In the genomic region with DNA sequence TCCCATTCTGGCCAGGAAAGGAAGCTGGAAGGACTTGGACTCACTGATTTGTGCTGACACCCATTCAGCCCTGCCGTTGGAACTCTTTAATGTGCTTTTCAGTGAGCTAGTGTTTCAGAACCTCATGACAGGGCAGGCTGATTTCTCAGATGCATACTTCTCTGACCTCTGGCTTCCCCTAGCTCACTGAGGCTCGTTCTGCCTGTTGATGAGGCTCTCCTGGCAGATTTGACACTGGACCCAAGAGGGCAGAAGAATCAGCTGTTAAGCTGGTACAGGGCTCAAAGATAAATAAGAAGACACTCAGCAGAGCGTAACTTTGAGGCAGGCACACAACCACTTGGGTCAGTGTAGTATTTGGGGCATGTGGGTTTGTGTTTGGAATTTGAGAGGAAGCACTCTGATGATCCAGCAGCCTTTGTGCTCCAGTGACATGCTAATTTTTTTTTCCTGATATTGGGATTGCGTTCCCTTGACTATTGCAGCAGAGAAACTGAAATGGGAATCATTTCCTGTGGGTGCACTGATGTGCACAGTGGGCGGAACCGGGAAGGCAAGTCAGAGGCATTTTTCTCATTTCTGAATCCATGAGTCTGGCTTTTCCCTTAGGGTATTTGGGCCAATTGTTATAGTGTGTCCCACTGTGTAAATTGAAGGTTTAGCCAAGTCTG, we compare ENCODE assay signal across 9 cellular contexts.
DNase-seq lines count a peak whose midpoint lies in the region; ATAC-seq, FAIRE-seq and TF ChIP-seq lines count a peak whose summit lies in the region.
"Had no signal": no experiment of that assay in that cellular context is flagged by ENCODE, and none has a peak within 500 bp of the region (broad histone marks: within the 10 kb centered on the region; RNA-seq: fewer than 3 reads in every experiment).

No MANE protein-coding gene starts in this region.

- no peak for TF ChIP-seq POLR2A in HepG2 (IDR thresholded peaks at IDR 0.05; ENCODE audit: insufficient read depth in 1 of 2, low read depth in 2 of 2, low read length in 2 of 2)

- no peak overlapping the region for H3K4me3 ChIP-seq in liver (ENCODE audit: low read depth in 1 of 3, low read length in 3 of 3)
- no peak overlapping the region for H3K4me3 ChIP-seq in HepG2 (replicated peaks in 1 of 3; ENCODE audit: insufficient read depth in 1 of 3, low read depth in 2 of 3, low read length in 3 of 3)

- H3K27ac ChIP-seq in liver (ENCODE audit: low read depth in 1 of 2, low read length in 2 of 2) (peak overlapping the region in 1 of 2 donors; percentile 6), HepG2 (ENCODE audit: extremely low read length, insufficient read depth, low read length) (no peak overlapping the region)

- H3K4me2 ChIP-seq in HepG2 (ENCODE audit: low read depth, low read length), result no peak overlapping the region

- no peaks in the 10 kb centered on the region for H3K27me3 ChIP-seq in liver (ENCODE audit: control insufficient read depth in 4 of 4, insufficient read depth in 4 of 4, low read length in 3 of 4)
- H3K27me3 ChIP-seq in HepG2 (ENCODE audit: control insufficient read depth in 1 of 2, insufficient read depth in 2 of 2, low read length in 2 of 2), result no peaks in the 10 kb centered on the region

- BruUV-seq in HepG2 (replicated peaks; lab: Mats Ljungman, UMichigan), result no TSS peak

- TF ChIP-seq CTCF in liver (IDR thresholded peaks at IDR 0.05; ENCODE audit: low read depth, low read length, missing input control) (no peak), HepG2 (CRISPR knock-in tag; IDR thresholded peaks at IDR 0.05) (no peak)

- TF ChIP-seq EP300 in HepG2 (IDR thresholded peaks at IDR 0.05; ENCODE audit: low read depth in 2 of 2, low read length in 2 of 2) (no peak), HepG2 (CRISPR knock-in tag; IDR thresholded peaks at IDR 0.05; ENCODE audit: borderline replicate concordance) (no peak)

- intact Hi-C loops in HepG2 (cut with micrococcal nuclease; ENCODE audit: unreplicated experiment), result no loop called here

- no peaks in the 10 kb centered on the region for H3K79me2 ChIP-seq in HepG2 (ENCODE audit: insufficient read depth, low read length)

- CTCF ChIA-PET in HepG2 (lab: Yijun Ruan, JAX; ENCODE audit: low intra/inter-chr PET ratio, low total read pairs), result no interaction called here

- no peak for DNase-seq in HepG2 (ENCODE audit: low spot score)
- peak; percentile 33 for DNase-seq in cerebellar cortex (ENCODE audit: low spot score)
- DNase-seq in medulla oblongata (ENCODE audit: extremely low spot score), result peak; percentile 73
- DNase-seq in NCI-H2107 treated with DMSO at 0.1 percent for 48 hours (lab: John Stamatoyannopoulos, UW; ENCODE audit: unreplicated experiment), result no peak
- DNase-seq in activated naive CD4-positive, alpha-beta T cell (lab: John Stamatoyannopoulos, UW), result no peak
- no peak for DNase-seq in T-helper 9 cell

- H3K4me1 ChIP-seq in liver (ENCODE audit: control insufficient read depth in 4 of 4, insufficient read depth in 4 of 4, low read length in 3 of 4) (no peaks in the 10 kb centered on the region), HepG2 (ENCODE audit: insufficient read depth, low read length) (no peaks in the 10 kb centered on the region)

- H3K36me3 ChIP-seq in liver (ENCODE audit: control insufficient read depth in 4 of 4, insufficient read depth in 3 of 4, low read depth in 1 of 4, low read length in 3 of 4), result no peaks in the 10 kb centered on the region
- H3K36me3 ChIP-seq in HepG2 (replicated peaks in 1 of 2; ENCODE audit: control insufficient read depth in 1 of 2, insufficient read depth in 2 of 2, low read length in 2 of 2), result no peaks in the 10 kb centered on the region

- H3K9me3 ChIP-seq in liver (ENCODE audit: control insufficient read depth in 4 of 4, low read length in 3 of 4) (no peaks in the 10 kb centered on the region), HepG2 (ENCODE audit: low read length) (no peaks in the 10 kb centered on the region)

- in situ Hi-C loops in HepG2 (cut with HindIII; ENCODE audit: extremely low pct_ligation_motif_present, low pct_unique_long_range_greater_than_20kb), result no loop called here

- POLR2A ChIA-PET in HepG2 (lab: Yijun Ruan, JAX), result no interaction called here

- ATAC-seq in HepG2, result no peak
- ATAC-seq in HG03097 (IDR thresholded peaks at IDR 0.05; ENCODE audit: low FRiP score, unreplicated experiment), result no peak

- H2AFZ ChIP-seq in HepG2 (ENCODE audit: low read length), result no peak overlapping the region

- 69% methylated on average over 6 of the region's 6 CpGs for WGBS in liver
- WGBS in HepG2 (ENCODE audit: low lambda C conversion rate), result 14% methylated on average over 6 of the region's 6 CpGs

- FAIRE-seq in HepG2 (lab: Jason Lieb, UNC), result no peak
- FAIRE-seq: D721Med had no signal

- no peak for TF ChIP-seq RAD21 in liver (IDR thresholded peaks at IDR 0.05)
- no peak for TF ChIP-seq RAD21 in HepG2 (CRISPR knock-in tag; IDR thresholded peaks at IDR 0.05)

- H3K9ac ChIP-seq in liver (ENCODE audit: low read depth in 1 of 2, low read length in 2 of 2) (no peak overlapping the region), HepG2 (ENCODE audit: insufficient read depth, low read depth, low read length) (no peak overlapping the region)

- no peaks in the 10 kb centered on the region for H4K20me1 ChIP-seq in HepG2 (ENCODE audit: insufficient read depth, low read length)

TF ChIP-seq in liver, 16 proteins besides CTCF, POLR2A, EP300 and RAD21:
- TF ChIP-seq, protein P1, sequence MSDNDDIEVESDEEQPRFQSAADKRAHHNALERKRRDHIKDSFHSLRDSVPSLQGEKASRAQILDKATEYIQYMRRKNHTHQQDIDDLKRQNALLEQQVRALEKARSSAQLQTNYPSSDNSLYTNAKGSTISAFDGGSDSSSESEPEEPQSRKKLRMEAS (IDR thresholded peaks at IDR 0.05), result no peak
- TF ChIP-seq, protein P2, sequence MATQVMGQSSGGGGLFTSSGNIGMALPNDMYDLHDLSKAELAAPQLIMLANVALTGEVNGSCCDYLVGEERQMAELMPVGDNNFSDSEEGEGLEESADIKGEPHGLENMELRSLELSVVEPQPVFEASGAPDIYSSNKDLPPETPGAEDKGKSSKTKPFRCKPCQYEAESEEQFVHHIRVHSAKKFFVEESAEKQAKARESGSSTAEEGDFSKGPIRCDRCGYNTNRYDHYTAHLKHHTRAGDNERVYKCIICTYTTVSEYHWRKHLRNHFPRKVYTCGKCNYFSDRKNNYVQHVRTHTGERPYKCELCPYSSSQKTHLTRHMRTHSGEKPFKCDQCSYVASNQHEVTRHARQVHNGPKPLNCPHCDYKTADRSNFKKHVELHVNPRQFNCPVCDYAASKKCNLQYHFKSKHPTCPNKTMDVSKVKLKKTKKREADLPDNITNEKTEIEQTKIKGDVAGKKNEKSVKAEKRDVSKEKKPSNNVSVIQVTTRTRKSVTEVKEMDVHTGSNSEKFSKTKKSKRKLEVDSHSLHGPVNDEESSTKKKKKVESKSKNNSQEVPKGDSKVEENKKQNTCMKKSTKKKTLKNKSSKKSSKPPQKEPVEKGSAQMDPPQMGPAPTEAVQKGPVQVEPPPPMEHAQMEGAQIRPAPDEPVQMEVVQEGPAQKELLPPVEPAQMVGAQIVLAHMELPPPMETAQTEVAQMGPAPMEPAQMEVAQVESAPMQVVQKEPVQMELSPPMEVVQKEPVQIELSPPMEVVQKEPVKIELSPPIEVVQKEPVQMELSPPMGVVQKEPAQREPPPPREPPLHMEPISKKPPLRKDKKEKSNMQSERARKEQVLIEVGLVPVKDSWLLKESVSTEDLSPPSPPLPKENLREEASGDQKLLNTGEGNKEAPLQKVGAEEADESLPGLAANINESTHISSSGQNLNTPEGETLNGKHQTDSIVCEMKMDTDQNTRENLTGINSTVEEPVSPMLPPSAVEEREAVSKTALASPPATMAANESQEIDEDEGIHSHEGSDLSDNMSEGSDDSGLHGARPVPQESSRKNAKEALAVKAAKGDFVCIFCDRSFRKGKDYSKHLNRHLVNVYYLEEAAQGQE (IDR thresholded peaks at IDR 0.05), result peak; percentile 44
- TF ChIP-seq SP1 (IDR thresholded peaks at IDR 0.05) (no peak), TAF1 (conservative IDR thresholded peaks at IDR 0.05) (no peak), HNF4A (conservative IDR thresholded peaks at IDR 0.05) (no peak), FOXA1 (IDR thresholded peaks at IDR 0.05) (no peak), JUND (IDR thresholded peaks at IDR 0.05) (no peak)

TF ChIP-seq in HepG2, 621 proteins besides CTCF, POLR2A, EP300 and RAD21 (continues in another document):
- no peak for TF ChIP-seq KLF16 (CRISPR knock-in tag; IDR thresholded peaks at IDR 0.05)
- no peak for TF ChIP-seq CBX2 (IDR thresholded peaks at IDR 0.05; ENCODE audit: low read depth, low read length)
- no peak for TF ChIP-seq CBX2 (CRISPR knock-in tag; IDR thresholded peaks at IDR 0.05; ENCODE audit: low read depth)
- no peak for TF ChIP-seq AGO1 (IDR thresholded peaks at IDR 0.05; ENCODE audit: low read depth, low read length, poor library complexity, severe bottlenecking)
- TF ChIP-seq FOXJ3 (CRISPR knock-in tag; IDR thresholded peaks at IDR 0.05; ENCODE audit: borderline replicate concordance), result no peak
- TF ChIP-seq ZBTB43 (CRISPR knock-in tag; conservative IDR thresholded peaks at IDR 0.05), result no peak
- TF ChIP-seq ZNF567 (CRISPR knock-in tag; IDR thresholded peaks at IDR 0.05; ENCODE audit: borderline replicate concordance), result no peak
- TF ChIP-seq ZSCAN5A (CRISPR knock-in tag; IDR thresholded peaks at IDR 0.05; ENCODE audit: borderline replicate concordance), result no peak

Comparison
In these comparisons a context has a peak if more than half of its experiments do, and no peak if none do; other contexts are left out.
1. DNase-seq: peak in cerebellar cortex (single experiment) and medulla oblongata (single experiment); none in HepG2 (single experiment), NCI-H2107 treated with DMSO at 0.1 percent for 48 hours (single experiment), activated naive CD4-positive, alpha-beta T cell (0 of 4) and T-helper 9 cell (single experiment).